1 cellular context compared by ENCODE assay signal in the genomic region with DNA sequence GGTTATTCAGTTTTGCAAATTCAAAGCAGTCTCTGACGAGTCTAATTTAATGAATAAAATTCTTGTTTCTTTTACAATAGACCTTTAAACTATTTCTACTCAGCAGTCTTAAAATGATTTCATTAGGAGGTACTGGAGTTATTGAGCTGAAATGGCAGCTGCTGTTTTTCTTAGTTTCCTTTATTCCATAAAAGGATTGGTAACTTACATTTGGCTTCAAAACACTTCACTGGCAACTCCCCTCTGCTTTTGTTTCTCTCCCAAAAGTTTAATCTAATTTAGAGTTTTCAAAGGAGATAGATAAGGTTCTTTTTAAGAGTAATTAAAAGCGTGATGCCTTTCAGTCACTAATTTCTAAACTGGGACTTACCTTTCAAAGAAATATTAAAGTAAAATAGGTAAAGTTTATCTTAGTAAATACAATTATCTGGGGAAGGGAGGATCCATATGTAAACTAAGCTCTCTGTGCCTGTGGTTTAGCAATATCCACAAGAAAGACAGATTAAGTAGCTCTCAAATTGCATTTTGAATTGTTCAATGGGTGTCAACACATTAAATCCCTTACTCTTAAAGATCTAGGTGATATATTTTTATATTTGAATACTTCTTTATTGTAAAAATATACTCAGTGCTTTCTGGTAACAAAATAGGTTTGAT.
TF ChIP-seq lines count a peak whose summit lies in the region.

No MANE protein-coding gene starts in this region.

TF ChIP-seq in endothelial cell of umbilical vein, 7 proteins besides CTCF, POLR2A, EP300 and RAD21:
- TF ChIP-seq, protein P1, sequence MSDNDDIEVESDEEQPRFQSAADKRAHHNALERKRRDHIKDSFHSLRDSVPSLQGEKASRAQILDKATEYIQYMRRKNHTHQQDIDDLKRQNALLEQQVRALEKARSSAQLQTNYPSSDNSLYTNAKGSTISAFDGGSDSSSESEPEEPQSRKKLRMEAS (IDR thresholded peaks at IDR 0.05; ENCODE audit: insufficient read depth, insufficient read length) = no peak
- TF ChIP-seq FOS (IDR thresholded peaks at IDR 0.05; ENCODE audit: borderline replicate concordance, insufficient read depth, low read length) (no peak), GATA2 (IDR thresholded peaks at IDR 0.05; ENCODE audit: insufficient read depth, insufficient read length, low read depth, low read length) (no peak), EZH2 (IDR thresholded peaks at IDR 0.05; ENCODE audit: borderline replicate concordance, low read depth, low read length, severe bottlenecking) (no peak), POLR2AphosphoS5 (IDR thresholded peaks at IDR 0.05; ENCODE audit: insufficient read depth, low read depth, low read length) (no peak)
TF ChIP-seq in endothelial cell of umbilical vein: peak in this region for 0.
